In genomic region chr1:21759818-21760217, GRCh38 we compare ENCODE assay signal across 13 cellular contexts. TPM values are rescaled to one million over a fixed set of nuclear protein-coding genes. Genes with fewer than 3 reads are reported as not detected.
"Had no signal": no experiment of that assay in that cellular context is flagged by ENCODE, and none has a peak within 500 bp of the region (broad histone marks: within the 10 kb centered on the region; RNA-seq: fewer than 3 reads in every experiment).

No MANE protein-coding gene starts in this region.

- DNase-seq: activated CD4-positive, alpha-beta T cell treated with anti-CD3 and anti-CD28 coated beads for 48 hours; activated gamma-delta T cell; activated naive CD8-positive, alpha-beta T cell treated with anti-CD3 and anti-CD28 coated beads, Interleukin-2, amount 10 ng/mL, durations not matched to agents 7 days and 5 days; anterior cingulate cortex; brain microvascular endothelial cell; foreskin keratinocyte; mesendoderm; T-helper 2 cell had no signal

- H3K36me3 Mint-ChIP-seq: activated naive CD8-positive, alpha-beta T cell treated with anti-CD3 and anti-CD28 coated beads, Interleukin-2, amount 10 ng/mL, durations not matched to agents 7 days and 5 days had no signal

- H3K9me3 Mint-ChIP-seq: activated naive CD8-positive, alpha-beta T cell treated with anti-CD3 and anti-CD28 coated beads, Interleukin-2, amount 10 ng/mL, durations not matched to agents 7 days and 5 days; central memory CD8-positive, alpha-beta T cell had no signal

- H3K27me3 Mint-ChIP-seq: activated naive CD8-positive, alpha-beta T cell treated with anti-CD3 and anti-CD28 coated beads, Interleukin-2, amount 10 ng/mL, durations not matched to agents 7 days and 5 days; central memory CD8-positive, alpha-beta T cell had no signal

- H3K27me3 ChIP-seq: brain microvascular endothelial cell, foreskin keratinocyte had no signal

- H3K4me3 Mint-ChIP-seq: activated naive CD8-positive, alpha-beta T cell treated with anti-CD3 and anti-CD28 coated beads, Interleukin-2, amount 10 ng/mL, durations not matched to agents 7 days and 5 days; central memory CD8-positive, alpha-beta T cell had no signal

- H3K27ac Mint-ChIP-seq: activated naive CD8-positive, alpha-beta T cell treated with anti-CD3 and anti-CD28 coated beads, Interleukin-2, amount 10 ng/mL, durations not matched to agents 7 days and 5 days had no signal

- H3K27ac ChIP-seq: brain microvascular endothelial cell, coronary artery, foreskin keratinocyte had no signal

- H3K4me3 ChIP-seq: coronary artery had no signal

- ATAC-seq: foreskin keratinocyte, sciatic nerve had no signal

RNA-seq across cellular contexts. Expression of gene LDLRAD2, which starts 52.2 kb away (rescaled TPM):
- total RNA-seq: foreskin keratinocyte, osteocyte had no signal
- polyA plus RNA-seq: neural cell had no signal
